ENCODE assay signal across 17 cellular contexts in the genomic region with DNA sequence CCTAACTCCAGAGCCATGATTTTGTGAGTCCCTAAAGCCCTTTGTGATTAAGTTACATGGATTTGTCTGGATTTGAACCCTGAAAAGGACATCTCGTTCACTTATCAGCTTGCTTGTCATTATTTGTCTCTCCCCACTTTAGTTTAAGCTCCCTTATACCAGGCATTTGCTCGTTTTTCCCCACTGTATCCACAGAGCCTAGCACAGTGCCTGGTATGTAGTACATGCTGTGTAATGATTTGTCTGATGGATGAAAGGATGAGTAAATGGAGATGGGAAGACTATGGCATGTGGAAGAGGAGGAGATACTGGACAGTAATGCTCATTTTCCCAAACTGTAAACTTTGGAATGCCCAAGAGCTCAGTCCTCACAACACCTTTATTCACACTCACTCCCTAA. TPM values are rescaled to one million over a fixed set of nuclear protein-coding genes. Genes with fewer than 3 reads are reported as not detected.
DNase-seq lines count a peak whose midpoint lies in the region; ATAC-seq, FAIRE-seq and TF ChIP-seq lines count a peak whose summit lies in the region.
"Had no signal": no experiment of that assay in that cellular context is flagged by ENCODE, and none has a peak within 500 bp of the region (broad histone marks: within the 10 kb centered on the region; RNA-seq: fewer than 3 reads in every experiment).

No MANE protein-coding gene starts in this region.

- H3K18ac ChIP-seq in IMR-90 (ENCODE audit: low read depth, low read length) (0 out of 2 replicates have a peak overlapping the region, but pooled peaks have one; percentile 59), trophoblast cell (ENCODE audit: low read length) (no peak overlapping the region)

- TF ChIP-seq RAD21 in IMR-90 (IDR thresholded peaks at IDR 0.05; ENCODE audit: low read length) (no peak), GM12878 (IDR thresholded peaks at IDR 0.05; ENCODE audit: insufficient read depth, low read depth, low read length) (no peak)

- no CpG with 5 or more reads among the region's 2 CpGs for WGBS in IMR-90 (ENCODE audit: extremely low coverage in 2 of 2, insufficient read length in 1 of 2), 2 experiments
- WGBS in GM12878 (ENCODE audit: insufficient coverage, insufficient replicate concordance, low lambda C conversion rate, missing lambda C conversion rate): 22% methylated on average over 2 of the region's 2 CpGs
- no CpG with 5 or more reads among the region's 2 CpGs for WGBS in trophoblast cell (ENCODE audit: extremely low coverage, insufficient coverage, insufficient read length)

- no peak overlapping the region for H3K14ac ChIP-seq in IMR-90 (replicated peaks; ENCODE audit: low read depth, low read length)
- no peak overlapping the region for H3K14ac ChIP-seq in trophoblast cell (ENCODE audit: low read length)

- in situ Hi-C loops in IMR-90 (cut with MboI; ENCODE audit: low sequenced_read_pairs): no loop called here
- in situ Hi-C loops in GM12878 (cut with MboI): no loop called here

- H3K4me3 ChIP-seq in IMR-90 (ENCODE audit: insufficient read depth, low read depth, low read length): no peak overlapping the region
- H3K4me3 ChIP-seq in GM12878: no peak overlapping the region
- no peak overlapping the region for H3K4me3 ChIP-seq in trophoblast cell (ENCODE audit: low read depth, low read length)
- H3K4me3 ChIP-seq: PC-9 had no signal

- TF ChIP-seq POLR2A in IMR-90 (IDR thresholded peaks at IDR 0.05; ENCODE audit: low read depth, low read length) (no peak), GM12878 (IDR thresholded peaks at IDR 0.05; ENCODE audit: low read depth, low read length) (no peak)

- no peak overlapping the region for H3K9ac ChIP-seq in IMR-90 (ENCODE audit: low read depth, low read length)
- H3K9ac ChIP-seq in GM12878 (ENCODE audit: control insufficient read depth, insufficient read depth, low read length): no peak overlapping the region
- H3K9ac ChIP-seq in trophoblast cell (ENCODE audit: low read length): no peak overlapping the region
- H3K9ac ChIP-seq: KMS-11 had no signal

- no peaks in the 10 kb centered on the region for H3K9me1 ChIP-seq in IMR-90 (ENCODE audit: insufficient read depth, low read length)

- H4K5ac ChIP-seq in IMR-90 (ENCODE audit: low read depth, low read length): no peak overlapping the region; the same call in 1 of the 2 replicates

- no peak overlapping the region for H4K8ac ChIP-seq in IMR-90 (ENCODE audit: low read depth in 2 of 2, low read length in 2 of 2)
- no peak overlapping the region for H4K8ac ChIP-seq in trophoblast cell (ENCODE audit: low read depth, low read length)

- DNase-seq in activated naive CD4-positive, alpha-beta T cell treated with anti-CD3 and anti-CD28 coated beads for 36 hours: no peak
- DNase-seq in activated naive CD4-positive, alpha-beta T cell treated with Interleukin-2 at 50 U/mL for 16 hours: no peak
- no peak for DNase-seq in IMR-90
- DNase-seq in GM12878 (ENCODE audit: low read depth, low spot score): no peak
- DNase-seq in trophoblast cell: no peak
- no peak for DNase-seq in medulla oblongata (ENCODE audit: extremely low spot score)
- DNase-seq in stimulated activated CD4-positive, alpha-beta T cell treated with anti-CD3 and anti-CD28 coated beads, Interleukin-2, amount 100 ng/mL, for 24 hours: no peak
- DNase-seq: CD4-positive, CD25-positive, alpha-beta regulatory T cell; DMS53; NCI-H1048; NCI-H1436 treated with DMSO at 0.1 percent for 48 hours; NCI-H2029 treated with DMSO at 0.1 percent for 48 hours; NCI-H510A treated with DMSO at 0.1 percent for 48 hours; NCI-H82; PC-9 had no signal

- SMC1A ChIA-PET in GM12878 (lab: Charles Lee; ENCODE audit: uncharacterized antibody, unreplicated experiment): no interaction called here

- no peak overlapping the region for H2AFZ ChIP-seq in IMR-90 (replicated peaks; ENCODE audit: low read length, poor library complexity)
- H2AFZ ChIP-seq in GM12878 (ENCODE audit: control insufficient read depth, low read depth, low read length): no peak overlapping the region; the same call in 1 of the 2 replicates
- no peak overlapping the region for H2AFZ ChIP-seq in trophoblast cell (ENCODE audit: insufficient read depth, low read length, poor library complexity)

- H3K23ac ChIP-seq in IMR-90 (ENCODE audit: low read depth, low read length) (no peak overlapping the region), trophoblast cell (ENCODE audit: low read length) (no peak overlapping the region)

- peaks cover 22% of the 10 kb centered on the region for H3K4me1 Mint-ChIP-seq in activated naive CD4-positive, alpha-beta T cell treated with anti-CD3 and anti-CD28 coated beads for 36 hours (ENCODE audit: low read depth)

- no peak for FAIRE-seq in GM12878 (lab: Jason Lieb, UNC)

- no peak overlapping the region for H2BK20ac ChIP-seq in IMR-90 (ENCODE audit: low read depth, low read length)

- H3K4me3 Mint-ChIP-seq in activated naive CD4-positive, alpha-beta T cell treated with anti-CD3 and anti-CD28 coated beads for 36 hours: no peak overlapping the region
- H3K4me3 Mint-ChIP-seq: CD4-positive, CD25-positive, alpha-beta regulatory T cell had no signal

- H3K9me3 ChIP-seq in IMR-90 (ENCODE audit: control insufficient read depth, insufficient read depth, low read length) (no peaks in the 10 kb centered on the region), GM12878 (replicated peaks; ENCODE audit: control insufficient read depth, insufficient read depth, low read length) (no peaks in the 10 kb centered on the region; the same call in 2 of the 3 replicates), trophoblast cell (ENCODE audit: insufficient read depth, low read depth, low read length) (peaks cover 4% of the 10 kb centered on the region)

- ATAC-seq in IMR-90 (ENCODE audit: low read depth) (no peak), GM12878 (no peak)

- no peak overlapping the region for H2BK12ac ChIP-seq in trophoblast cell (ENCODE audit: low read length)

- H3K27me3 ChIP-seq in IMR-90 (ENCODE audit: control insufficient read depth, insufficient read depth, low read length) (no peaks in the 10 kb centered on the region), GM12878 (replicated peaks in 1 of 2; ENCODE audit: control insufficient read depth in 2 of 2, insufficient read depth in 2 of 2, low read length in 1 of 2) (no peaks in the 10 kb centered on the region), trophoblast cell (ENCODE audit: insufficient read depth, low read length) (no peaks in the 10 kb centered on the region)

- CTCF ChIA-PET in activated naive CD4-positive, alpha-beta T cell treated with anti-CD3 and anti-CD28 coated beads for 36 hours (lab: Charles Lee): interaction anchor here (1.3 kb wide), 1 partner anchor 12 kb away, joined by 4 read pairs; no protein-coding TSS in a partner anchor
- CTCF ChIA-PET in IMR-90 (lab: Yijun Ruan, JAX): interaction anchor here (1.3 kb wide), 1 partner anchor 13 kb away, joined by 3 read pairs; no protein-coding TSS in a partner anchor
- CTCF ChIA-PET in GM12878 (lab: Yijun Ruan, JAX): interaction anchor here (1.4 to 1.9 kb wide), 2 partner anchors 13 to 229 kb away, joined by 7 to 8 read pairs; no protein-coding TSS in a partner anchor

- no peak overlapping the region; the same call in 1 of the 2 replicates for H2BK120ac ChIP-seq in IMR-90 (ENCODE audit: low read depth, low read length)
- H2BK120ac ChIP-seq in trophoblast cell (ENCODE audit: insufficient read depth, low read length, poor library complexity): no peak overlapping the region

- H3K36me3 Mint-ChIP-seq in activated naive CD4-positive, alpha-beta T cell treated with anti-CD3 and anti-CD28 coated beads for 36 hours (ENCODE audit: low read depth): peaks cover 2% of the 10 kb centered on the region
- H3K36me3 Mint-ChIP-seq: CD4-positive, CD25-positive, alpha-beta regulatory T cell had no signal

- no peak overlapping the region for H2BK15ac ChIP-seq in IMR-90 (ENCODE audit: low read depth, low read length)

- H3K56ac ChIP-seq in IMR-90 (ENCODE audit: extremely low read depth, insufficient read depth, low read length): no peak overlapping the region

- POLR2A ChIA-PET in IMR-90 (lab: Charles Lee; ENCODE audit: unreplicated experiment) (no interaction called here), GM12878 (lab: Charles Lee) (interaction anchor here (1.8 kb wide), 1 partner anchor 8 kb away, joined by 3 read pairs; no protein-coding TSS in a partner anchor)

- H3K4ac ChIP-seq in IMR-90 (ENCODE audit: low read depth, low read length): no peak overlapping the region
- no peak overlapping the region for H3K4ac ChIP-seq in trophoblast cell (ENCODE audit: low read depth, low read length)

- H3K27ac Mint-ChIP-seq in activated naive CD4-positive, alpha-beta T cell treated with anti-CD3 and anti-CD28 coated beads for 36 hours: peak overlapping the region; percentile 88
- H3K27ac Mint-ChIP-seq: CD4-positive, CD25-positive, alpha-beta regulatory T cell had no signal

- H4K12ac ChIP-seq in trophoblast cell (ENCODE audit: low read depth, low read length): no peak overlapping the region

- no peaks in the 10 kb centered on the region for H4K20me1 ChIP-seq in IMR-90 (ENCODE audit: insufficient read depth, low read length)
- no peaks in the 10 kb centered on the region for H4K20me1 ChIP-seq in GM12878 (ENCODE audit: control insufficient read depth, insufficient read depth)

- no peak overlapping the region for H4K91ac ChIP-seq in IMR-90 (ENCODE audit: insufficient read depth, low read depth, low read length)
- peak overlapping the region; percentile 60 for H4K91ac ChIP-seq in trophoblast cell (ENCODE audit: low read depth, low read length)

- H3K79me1 ChIP-seq in IMR-90 (ENCODE audit: low read depth in 1 of 2, low read length in 2 of 2) (no peaks in the 10 kb centered on the region), trophoblast cell (ENCODE audit: low read length) (peaks cover 5% of the 10 kb centered on the region)

- intact Hi-C loops in activated naive CD4-positive, alpha-beta T cell treated with anti-CD3 and anti-CD28 coated beads for 36 hours (cut with micrococcal nuclease): no loop called here
- intact Hi-C loops in IMR-90 (cut with micrococcal nuclease): no loop called here
- intact Hi-C loops in GM12878 (cut with micrococcal nuclease; ENCODE audit: unreplicated experiment): no loop called here

- RAD21 ChIA-PET in GM12878 (lab: Charles Lee; ENCODE audit: unreplicated experiment): interaction anchor here (0.8 to 1.0 kb wide), 2 partner anchors 13 to 90 kb away, joined by 3 to 4 read pairs; no protein-coding TSS in a partner anchor

- no peak overlapping the region for H3K27ac ChIP-seq in IMR-90 (ENCODE audit: insufficient read depth, low read length)
- H3K27ac ChIP-seq in GM12878 (ENCODE audit: control insufficient read depth, insufficient read depth): no peak overlapping the region
- no peak overlapping the region for H3K27ac ChIP-seq in trophoblast cell (ENCODE audit: low read depth, low read length)
- H3K27ac ChIP-seq: KMS-11 had no signal

- H2AK5ac ChIP-seq in IMR-90 (ENCODE audit: low read depth, low read length): peak overlapping the region; percentile 75
- no peak overlapping the region for H2AK5ac ChIP-seq in trophoblast cell (ENCODE audit: low read length)

- H2BK5ac ChIP-seq in IMR-90 (ENCODE audit: low read depth, low read length, poor library complexity, severe bottlenecking) (no peak overlapping the region), trophoblast cell (ENCODE audit: low read depth, low read length, poor library complexity) (no peak overlapping the region)

- H3K79me2 ChIP-seq in GM12878 (ENCODE audit: control insufficient read depth, insufficient read depth, low read length) (no peaks in the 10 kb centered on the region), trophoblast cell (ENCODE audit: control insufficient read depth, insufficient read depth, low read length, poor library complexity) (no peaks in the 10 kb centered on the region)

- no peak overlapping the region for H2AK9ac ChIP-seq in IMR-90 (replicated peaks; ENCODE audit: low read depth, low read length, poor library complexity)

- H3K36me3 ChIP-seq in IMR-90 (ENCODE audit: control insufficient read depth, insufficient read depth, low read length) (no peaks in the 10 kb centered on the region), GM12878 (ENCODE audit: control insufficient read depth in 2 of 2, insufficient read depth in 2 of 2, low read length in 1 of 2) (no peaks in the 10 kb centered on the region), trophoblast cell (ENCODE audit: control insufficient read depth in 1 of 2, insufficient read depth in 2 of 2, low read length in 2 of 2) (no peaks in the 10 kb centered on the region)

- peaks cover 12% of the 10 kb centered on the region for H3K4me1 ChIP-seq in IMR-90 (ENCODE audit: control insufficient read depth, insufficient read depth, low read length)
- H3K4me1 ChIP-seq in GM12878 (ENCODE audit: control insufficient read depth, insufficient read depth, low read length): no peaks in the 10 kb centered on the region
- peaks cover 5 to 9% of the 10 kb centered on the region in 2 experiments for H3K4me1 ChIP-seq in trophoblast cell (ENCODE audit: control insufficient read depth in 1 of 2, insufficient read depth in 2 of 2, low read length in 2 of 2)

- H3K4me2 ChIP-seq in IMR-90 (ENCODE audit: low read depth, low read length) (no peak overlapping the region), GM12878 (ENCODE audit: control insufficient read depth, insufficient read depth) (no peak overlapping the region), trophoblast cell (ENCODE audit: low read length) (no peak overlapping the region)
- H3K4me2 ChIP-seq: KMS-11 had no signal

- no peak for TF ChIP-seq CTCF in IMR-90 (conservative IDR thresholded peaks at IDR 0.05; ENCODE audit: low read depth, low read length)
- no peak for TF ChIP-seq CTCF in GM12878 (IDR thresholded peaks at IDR 0.05 in 2 of 3, conservative IDR thresholded peaks at IDR 0.05 in 1 of 3; ENCODE audit: control insufficient read depth in 2 of 3, extremely low read depth in 1 of 3, insufficient read depth in 1 of 3, low read depth in 3 of 3, low read length in 3 of 3)

- BruUV-seq in IMR-90 (replicated peaks; lab: Mats Ljungman, UMichigan) (no TSS peak), GM12878 (replicated peaks; lab: Mats Ljungman, UMichigan) (no TSS peak)

- H3K27me3 Mint-ChIP-seq in activated naive CD4-positive, alpha-beta T cell treated with anti-CD3 and anti-CD28 coated beads for 36 hours (ENCODE audit: low read depth): no peaks in the 10 kb centered on the region
- H3K27me3 Mint-ChIP-seq: CD4-positive, CD25-positive, alpha-beta regulatory T cell had no signal

- no peak for TF ChIP-seq EP300 in GM12878 (IDR thresholded peaks at IDR 0.05; ENCODE audit: borderline replicate concordance in 1 of 2, control insufficient read depth in 1 of 2, low read depth in 2 of 2, low read length in 2 of 2)

- dilution Hi-C loops in IMR-90 (cut with HindIII; ENCODE audit: low sequenced_read_pairs, unreplicated experiment): no loop called here

- no peaks in the 10 kb centered on the region for H3K9me3 Mint-ChIP-seq in activated naive CD4-positive, alpha-beta T cell treated with anti-CD3 and anti-CD28 coated beads for 36 hours
- H3K9me3 Mint-ChIP-seq: CD4-positive, CD25-positive, alpha-beta regulatory T cell had no signal

RNA-seq across cellular contexts. Expression of gene MCHR1, which starts 9.2 kb away (rescaled TPM):
- not detected for total RNA-seq in activated naive CD4-positive, alpha-beta T cell treated with anti-CD3 and anti-CD28 coated beads for 36 hours
- total RNA-seq in IMR-90 (2012; rRNA removed) (1.4 and 1.7 TPM in 2 replicates), GM12878 (2014; rRNA removed) (not detected in 2 replicates), GM12878 (2014; rRNA removed; fragmentation: Illumina TruSeq; extraction: Trizol) (not detected in 2 replicates), GM12878 (2021) (not detected in 2 replicates)
- polyA plus RNA-seq in IMR-90 (2012; rRNA removed) (3.2 and 3.5 TPM in 2 replicates), GM12878 (2011; rRNA removed) (not detected in 2 replicates), GM12878 (2014; fragmentation: Illumina TruSeq; extraction: Trizol) (not detected in 2 replicates), GM12878 (2014; fragmentation: Nextera tagmentation; extraction: Ambion mirVana) (not detected), GM12878 (2014; rRNA removed) (not detected in 2 replicates), GM12878 (2016; fragmentation: Nextera tagmentation; extraction: Ambion mirVana) (not detected)
- 0.79 and 4.5 TPM in 2 replicates for polyA plus RNA-seq in IMR-90 (2012; cell fraction: cytosol; rRNA removed)
- polyA plus RNA-seq in IMR-90 (2012; cell fraction: nucleus; rRNA removed; ENCODE audit: low replicate concordance): 2.0 TPM in 2 replicates
- not detected in 2 replicates for total RNA-seq in GM12878 (2013; cell fraction: nucleolus; rRNA removed)
- polyA plus RNA-seq in GM12878 (2011; ENCODE audit: low read depth): not detected
- 0.07 and 0.13 TPM in 2 replicates for polyA plus RNA-seq in GM12878 (2011; cell fraction: cytosol; rRNA removed)
- not detected in 2 replicates for polyA plus RNA-seq in GM12878 (2011; cell fraction: nucleus; rRNA removed)
- polyA plus RNA-seq in GM12878 (2012): not detected in 2 replicates
- polyA minus RNA-seq in GM12878 (2011; rRNA and poly(A)+ RNA removed): 0.80 TPM in 1 of 2 replicates, not detected in the other
- polyA minus RNA-seq in GM12878 (2011; cell fraction: cytosol; rRNA and poly(A)+ RNA removed): not detected in 2 replicates
- polyA minus RNA-seq in GM12878 (2011; cell fraction: nucleus; rRNA and poly(A)+ RNA removed): not detected in 2 replicates
- 28.8 and 36.5 TPM in 2 replicates for polyA plus RNA-seq in trophoblast cell (2013)
- total RNA-seq: CD4-positive, CD25-positive, alpha-beta regulatory T cell; H4 had no signal
- polyA plus RNA-seq: CD4-positive, CD25-positive, alpha-beta regulatory T cell had no signal

RNA-seq across cellular contexts. Expression of gene MRTFA, which starts 33.5 kb away (rescaled TPM):
- total RNA-seq in activated naive CD4-positive, alpha-beta T cell treated with anti-CD3 and anti-CD28 coated beads for 36 hours: 10 to 100 TPM; 47.2 to 48.9 TPM
- total RNA-seq in IMR-90 (2012; rRNA removed) (12.5 and 15.3 TPM in 2 replicates), GM12878 (2014; rRNA removed) (27.2 and 27.5 TPM in 2 replicates), GM12878 (2014; rRNA removed; fragmentation: Illumina TruSeq; extraction: Trizol) (9.5 and 11.3 TPM in 2 replicates), GM12878 (2021) (58.6 and 63.9 TPM in 2 replicates)
- polyA plus RNA-seq in IMR-90 (2012; rRNA removed) (17.1 and 17.2 TPM in 2 replicates), GM12878 (2011; rRNA removed) (4.1 and 4.3 TPM in 2 replicates), GM12878 (2014; fragmentation: Illumina TruSeq; extraction: Trizol) (14.1 and 17.0 TPM in 2 replicates), GM12878 (2014; fragmentation: Nextera tagmentation; extraction: Ambion mirVana) (1 to 10 TPM; 2.0 to 2.6 TPM), GM12878 (2014; rRNA removed) (18.9 and 25.9 TPM in 2 replicates), GM12878 (2016; fragmentation: Nextera tagmentation; extraction: Ambion mirVana) (10 to 100 TPM; 29.1 to 29.6 TPM)
- polyA plus RNA-seq in IMR-90 (2012; cell fraction: cytosol; rRNA removed): 27.6 and 38.8 TPM in 2 replicates
- polyA plus RNA-seq in IMR-90 (2012; cell fraction: nucleus; rRNA removed; ENCODE audit: low replicate concordance): 38.3 and 56.9 TPM in 2 replicates
- total RNA-seq in GM12878 (2013; cell fraction: nucleolus; rRNA removed): 133 and 151 TPM in 2 replicates
- polyA plus RNA-seq in GM12878 (2011; ENCODE audit: low read depth): 14.4 TPM
- polyA plus RNA-seq in GM12878 (2011; cell fraction: cytosol; rRNA removed): 5.8 and 7.9 TPM in 2 replicates
- 16.2 and 28.6 TPM in 2 replicates for polyA plus RNA-seq in GM12878 (2011; cell fraction: nucleus; rRNA removed)
- 27.0 and 29.9 TPM in 2 replicates for polyA plus RNA-seq in GM12878 (2012)
- 23.8 and 24.5 TPM in 2 replicates for polyA minus RNA-seq in GM12878 (2011; rRNA and poly(A)+ RNA removed)
- 10.1 and 11.6 TPM in 2 replicates for polyA minus RNA-seq in GM12878 (2011; cell fraction: cytosol; rRNA and poly(A)+ RNA removed)
- 25.5 and 49.7 TPM in 2 replicates for polyA minus RNA-seq in GM12878 (2011; cell fraction: nucleus; rRNA and poly(A)+ RNA removed)
- polyA plus RNA-seq in trophoblast cell (2013): 51.3 and 51.5 TPM in 2 replicates
